In genomic region chr3:49928511-49929017, GRCh38 we compare ENCODE assay signal across 8 cellular contexts. TPM values are rescaled to one million over a fixed set of nuclear protein-coding genes. Genes with fewer than 3 reads are reported as not detected.
A peak's percentile ranks its signal among the peaks of the same experiment; 100 is the strongest.
DNase-seq lines count a peak whose midpoint lies in the region; ATAC-seq and TF ChIP-seq lines count a peak whose summit lies in the region.
"Had no signal": no experiment of that assay in that cellular context is flagged by ENCODE, and none has a peak within 500 bp of the region (broad histone marks: within the 10 kb centered on the region; RNA-seq: fewer than 3 reads in every experiment).

No MANE protein-coding gene starts in this region.

- H3K79me2 ChIP-seq in HCT116 (ENCODE audit: insufficient read depth, low read length) (no peaks in the 10 kb centered on the region), smooth muscle cell (ENCODE audit: low read depth) (no peaks in the 10 kb centered on the region)

- no peaks in the 10 kb centered on the region for H3K27me3 Mint-ChIP-seq in WTC11 (ENCODE audit: low read depth)

- H3K36me3 ChIP-seq in HCT116 (ENCODE audit: control insufficient read depth in 1 of 2, insufficient read depth in 2 of 2, low read length in 2 of 2) (no peaks in the 10 kb centered on the region), iPS-20b (ENCODE audit: insufficient read depth, low read depth, low read length) (no peaks in the 10 kb centered on the region), smooth muscle cell (ENCODE audit: low read depth) (no peaks in the 10 kb centered on the region)

- peak overlapping the region; percentile 23 to 68 for H3K4me3 ChIP-seq in HCT116 (replicated peaks in 1 of 2; ENCODE audit: low read depth in 1 of 2, low read length in 2 of 2)
- peak overlapping the region; percentile 91 for H3K4me3 ChIP-seq in iPS-20b (ENCODE audit: low read length)
- peak overlapping the region; percentile 72 for H3K4me3 ChIP-seq in smooth muscle cell

- no peak for ATAC-seq in HCT116
- no peak for ATAC-seq in WTC11
- ATAC-seq in GM21786 (IDR thresholded peaks at IDR 0.05; ENCODE audit: unreplicated experiment) = no peak

- intact Hi-C loops in HCT116 (cut with micrococcal nuclease) = no loop called here

- no peaks in the 10 kb centered on the region for H3F3A ChIP-seq in smooth muscle cell (ENCODE audit: low read depth)

- CTCF ChIA-PET in HCT116 (lab: Charles Lee) = interaction anchor here (0.7 to 1.9 kb wide), 4 partner anchors 12 to 126 kb away, joined by 3 to 15 read pairs (median 5); partner anchors contain the start of genes INKA1 and RBM6
- CTCF ChIA-PET in WTC11 (lab: Charles Lee) = interaction anchor here (0.6 to 3.3 kb wide), 16 partner anchors 8 to 170 kb away, joined by 3 to 88 read pairs (median 5); partner anchors contain the start of gene RBM6

- no peaks in the 10 kb centered on the region for H3K27me3 ChIP-seq in HCT116 (ENCODE audit: insufficient read depth, low read length)
- no peaks in the 10 kb centered on the region for H3K27me3 ChIP-seq in iPS-20b (ENCODE audit: insufficient read depth, low read length)
- H3K27me3 ChIP-seq in smooth muscle cell (ENCODE audit: low read depth) = no peaks in the 10 kb centered on the region

- no peak overlapping the region for H3K27ac Mint-ChIP-seq in WTC11

- H3K4me1 ChIP-seq in HCT116 (ENCODE audit: control insufficient read depth in 1 of 2, insufficient read depth in 2 of 2, low read length in 2 of 2) (peaks cover 26 to 49% of the 10 kb centered on the region in 2 experiments), iPS-20b (ENCODE audit: insufficient read depth, low read length) (peaks cover 12% of the 10 kb centered on the region; the same call in 1 of the 2 replicates), smooth muscle cell (ENCODE audit: low read depth) (peaks cover 14% of the 10 kb centered on the region)

- 92% methylated on average over 5 of the region's 5 CpGs for WGBS in smooth muscle cell (ENCODE audit: low lambda C conversion rate)

- RAD21 ChIA-PET in HCT116 (lab: Charles Lee; ENCODE audit: low non-redundant PET in 1 of 2, low total read pairs in 2 of 2, uncharacterized antibody in 2 of 2, unreplicated experiment in 2 of 2) = no interaction called here

- H3K27ac ChIP-seq in HCT116 (ENCODE audit: low read depth, low read length) (peak overlapping the region; percentile 14; the same call in 1 of the 2 replicates), iPS-20b (ENCODE audit: low read length) (no peak overlapping the region), smooth muscle cell (ENCODE audit: low read depth) (no peak overlapping the region)

- H3K9ac ChIP-seq in HCT116 (ENCODE audit: low read length) (peak overlapping the region; percentile 64; the same call in 1 of the 2 replicates), iPS-20b (ENCODE audit: low read depth, low read length) (no peak overlapping the region), smooth muscle cell (ENCODE audit: low read depth) (no peak overlapping the region)

- peaks cover 25% of the 10 kb centered on the region for H3K4me1 Mint-ChIP-seq in WTC11

- BruUV-seq in HCT116 (replicated peaks; lab: Mats Ljungman, UMichigan) = no TSS peak

- POLR2A ChIA-PET in HCT116 (lab: Charles Lee) = interaction anchor here (1.0 to 4.4 kb wide), 3 partner anchors 8 to 28 kb away, joined by 4 to 38 read pairs (median 7); partner anchors contain the start of gene RBM6
- POLR2A ChIA-PET in WTC11 (lab: Charles Lee) = interaction anchor here (0.5 to 2.6 kb wide), 4 partner anchors 12 to 170 kb away, joined by 3 to 31 read pairs (median 11); partner anchors contain the start of gene RBM6

- H3K9me3 Mint-ChIP-seq in WTC11 = no peaks in the 10 kb centered on the region

- no peaks in the 10 kb centered on the region for H3K9me3 ChIP-seq in HCT116 (ENCODE audit: control insufficient read depth in 1 of 2, insufficient read depth in 1 of 2, low read depth in 1 of 2, low read length in 2 of 2)
- no peaks in the 10 kb centered on the region for H3K9me3 ChIP-seq in iPS-20b (ENCODE audit: insufficient read depth, low read depth, low read length)
- H3K9me3 ChIP-seq in smooth muscle cell (replicated peaks; ENCODE audit: low read depth) = no peaks in the 10 kb centered on the region

- H3K36me3 Mint-ChIP-seq in WTC11 = no peaks in the 10 kb centered on the region

- H2AFZ ChIP-seq in HCT116 (ENCODE audit: low read depth, low read length, poor library complexity, severe bottlenecking) = no peak overlapping the region
- H2AFZ ChIP-seq in smooth muscle cell (ENCODE audit: low read depth) = no peak overlapping the region

- no peak for TF ChIP-seq CTCF in HCT116 (IDR thresholded peaks at IDR 0.05 in 2 of 3, conservative IDR thresholded peaks at IDR 0.05 in 1 of 3; ENCODE audit: borderline replicate concordance in 1 of 3, insufficient read depth in 1 of 3, low read depth in 2 of 3, low read length in 2 of 3)
- no peak for TF ChIP-seq CTCF in WTC11 (IDR thresholded peaks at IDR 0.05)
- TF ChIP-seq CTCF in smooth muscle cell (IDR thresholded peaks at IDR 0.05; ENCODE audit: borderline replicate concordance, insufficient read depth, poor library complexity, severe bottlenecking) = no peak

- H4K20me1 ChIP-seq in HCT116 (ENCODE audit: insufficient read depth) (no peaks in the 10 kb centered on the region), smooth muscle cell (ENCODE audit: low read depth) (no peaks in the 10 kb centered on the region)

- H3K9me2 ChIP-seq in HCT116 (ENCODE audit: insufficient read depth) = no peaks in the 10 kb centered on the region

- TF ChIP-seq RAD21 in HCT116 (IDR thresholded peaks at IDR 0.05; ENCODE audit: low read depth) = no peak

- peak overlapping the region; percentile 90 for H3K4me3 Mint-ChIP-seq in WTC11

- DNase-seq in HCT116 (ENCODE audit: low read depth, low spot score) (no peak), WTC11 (ENCODE audit: low spot score) (no peak), smooth muscle cell (lab: John Stamatoyannopoulos, UW; ENCODE audit: unreplicated experiment) (no peak), A172 (ENCODE audit: low spot score) (no peak), NCI-H1436 treated with DMSO at 0.1 percent for 48 hours (lab: John Stamatoyannopoulos, UW) (no peak)

- TF ChIP-seq POLR2A in HCT116 (IDR thresholded peaks at IDR 0.05; ENCODE audit: borderline replicate concordance, extremely low read depth, insufficient read depth, insufficient read length) = no peak

- H3K4me2 ChIP-seq in HCT116 (ENCODE audit: low read length) = peak overlapping the region; percentile 82
- H3K4me2 ChIP-seq in smooth muscle cell = peak overlapping the region; percentile 89

TF ChIP-seq in HCT116, 20 proteins besides CTCF, POLR2A, EP300 and RAD21:
- TF ChIP-seq SRF (IDR thresholded peaks at IDR 0.05; ENCODE audit: low read depth) (no peak), ZFX (IDR thresholded peaks at IDR 0.05) (no peak), JUND (IDR thresholded peaks at IDR 0.05) (no peak), ZNF274 (IDR thresholded peaks at IDR 0.05; ENCODE audit: low read depth, low read length) (no peak)
TF ChIP-seq in HCT116: peak in this region for 0.

TF ChIP-seq in WTC11, 78 proteins besides CTCF, POLR2A, EP300 and RAD21 (continues in another document):
- TF ChIP-seq PRRX2 (CRISPR knock-in tag; IDR thresholded peaks at IDR 0.05) (no peak), AFF4 (CRISPR knock-in tag; IDR thresholded peaks at IDR 0.05; ENCODE audit: borderline replicate concordance) (no peak), ATF1 (CRISPR knock-in tag; IDR thresholded peaks at IDR 0.05) (no peak)

RNA-seq across cellular contexts. Expression of gene MON1A, which starts 1.0 kb away (rescaled TPM):
- total RNA-seq in HCT116 (2021; ENCODE audit: unreplicated experiment) = 9.0 TPM
- 6.9 and 8.7 TPM in 2 replicates for polyA plus RNA-seq in HCT116 (2012)
- 6.6 to 8.6 TPM (median 7.0 TPM) in 3 replicates for total RNA-seq in WTC11 (2021)
- 4.1 and 9.0 TPM in 2 replicates for total RNA-seq in smooth muscle cell
- 8.3 and 9.8 TPM in 2 replicates for polyA plus RNA-seq in smooth muscle cell
- total RNA-seq in A172 (2014; rRNA removed; shearing (Covaris generic)) = 11.0 and 12.0 TPM in 2 replicates

RNA-seq across cellular contexts. Expression of gene RBM6, which starts 11.4 kb away (rescaled TPM):
- total RNA-seq in HCT116 (2021; ENCODE audit: unreplicated experiment) = 58.3 TPM
- polyA plus RNA-seq in HCT116 (2012) = 28.5 and 29.8 TPM in 2 replicates
- total RNA-seq in WTC11 (2021) = 115 to 122 TPM (median 118 TPM) in 3 replicates
- 42.4 and 45.6 TPM in 2 replicates for total RNA-seq in smooth muscle cell
- 41.7 and 51.2 TPM in 2 replicates for polyA plus RNA-seq in smooth muscle cell
- 31.8 and 36.6 TPM in 2 replicates for total RNA-seq in A172 (2014; rRNA removed; shearing (Covaris generic))

RNA-seq across cellular contexts. Expression of gene MST1R, which starts 24.9 kb away (rescaled TPM):
- total RNA-seq in HCT116 (2021; ENCODE audit: unreplicated experiment) (113 TPM), WTC11 (2021) (5.1 to 6.2 TPM (median 5.6 TPM) in 3 replicates), smooth muscle cell (0.63 TPM in 1 of 2 replicates, not detected in the other)
- polyA plus RNA-seq in HCT116 (2012) = 114 and 117 TPM in 2 replicates
- polyA plus RNA-seq in smooth muscle cell = 0.28 and 0.59 TPM in 2 replicates
- total RNA-seq in A172 (2014; rRNA removed; shearing (Covaris generic)) = 1.1 and 1.9 TPM in 2 replicates

RNA-seq across cellular contexts. Expression of gene CAMKV, which starts 58.9 kb away (rescaled TPM):
- total RNA-seq in HCT116 (2021; ENCODE audit: unreplicated experiment) (0.10 TPM), WTC11 (2021) (56.0 to 58.2 TPM (median 56.6 TPM) in 3 replicates), smooth muscle cell (not detected in 2 replicates)
- polyA plus RNA-seq in HCT116 (2012) = 0.07 TPM in 1 of 2 replicates, not detected in the other
- not detected in 2 replicates for polyA plus RNA-seq in smooth muscle cell
- not detected in 2 replicates for total RNA-seq in A172 (2014; rRNA removed; shearing (Covaris generic))
- total RNA-seq: dermis microvascular lymphatic vessel endothelial cell had no signal

Comparison
In these comparisons a context has a peak if more than half of its experiments do, and no peak if none do; other contexts are left out.
1. RNA of gene MST1R, which starts 24.9 kb away (total RNA-seq): 113 TPM in HCT116 (single experiment); 5.1 to 6.2 TPM in WTC11, 1.1 to 1.9 TPM in A172 and 0.63 TPM in smooth muscle cell; every median in the first group is over 10 times any median in the second.
2. Peak in every context shown above with its lines, with median percentiles within 50 percentile points of each other: H3K4me3 ChIP-seq.